In the genomic region with DNA sequence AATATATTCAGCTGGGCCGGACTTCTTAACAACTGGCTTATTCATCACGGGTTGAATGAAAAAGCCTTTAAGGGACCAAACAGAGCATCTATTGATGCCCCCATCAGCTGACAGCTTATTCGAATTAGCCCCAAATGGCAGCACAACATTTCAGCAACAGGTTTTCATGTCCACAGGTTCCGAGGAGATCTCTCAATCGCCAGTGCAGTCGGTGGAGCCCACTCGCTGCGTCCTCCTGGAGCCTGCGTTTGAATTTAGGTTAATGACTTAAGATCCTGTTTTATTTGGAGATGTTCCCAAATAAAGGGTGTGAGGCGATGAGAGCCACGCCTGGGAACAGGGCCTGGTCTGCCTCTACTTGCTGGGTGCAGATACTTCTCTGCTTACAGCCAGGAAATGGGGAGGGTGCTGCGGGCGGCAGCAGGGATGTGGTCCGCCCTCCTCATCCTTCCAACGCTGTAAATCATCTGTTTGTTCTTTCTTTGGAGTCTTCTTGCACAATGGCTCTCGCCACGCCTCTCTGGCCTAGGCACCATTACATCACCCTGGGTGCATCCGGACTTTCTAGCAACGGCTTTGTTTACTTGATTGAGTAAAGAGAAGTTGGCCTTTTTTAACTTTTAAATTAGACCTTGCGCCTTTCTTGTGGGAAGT, we compare ENCODE assay signal across 9 cellular contexts. TPM values are rescaled to one million over a fixed set of nuclear protein-coding genes. Genes with fewer than 3 reads are reported as not detected.
DNase-seq lines count a peak whose midpoint lies in the region; ATAC-seq and TF ChIP-seq lines count a peak whose summit lies in the region.
"Had no signal": no experiment of that assay in that cellular context is flagged by ENCODE, and none has a peak within 500 bp of the region (broad histone marks: within the 10 kb centered on the region; RNA-seq: fewer than 3 reads in every experiment).

No MANE protein-coding gene starts in this region.

- ATAC-seq in Right ventricle myocardium inferior = peak; percentile 99
- ATAC-seq in GM19397 (IDR thresholded peaks at IDR 0.05; ENCODE audit: unreplicated experiment) = no peak
- ATAC-seq in GM21528 (IDR thresholded peaks at IDR 0.05; ENCODE audit: low FRiP score, unreplicated experiment) = no peak

- H3K9me3 Mint-ChIP-seq in activated naive CD4-positive, alpha-beta T cell treated with anti-CD3 and anti-CD28 coated beads, Interleukin-2, amount 50 U/mL, for 24 hours = no peaks in the 10 kb centered on the region

- TF ChIP-seq CTCF in tibial artery (IDR thresholded peaks at IDR 0.05) = no peak

- peak overlapping the region; percentile 77 for H3K4me3 Mint-ChIP-seq in activated naive CD4-positive, alpha-beta T cell treated with anti-CD3 and anti-CD28 coated beads, Interleukin-2, amount 50 U/mL, for 24 hours

- H3K27ac ChIP-seq in tibial artery = peak overlapping the region; percentile 75 to 79
- H3K27ac ChIP-seq: SK-N-MC had no signal

- H3K4me1 Mint-ChIP-seq in activated naive CD4-positive, alpha-beta T cell treated with anti-CD3 and anti-CD28 coated beads, Interleukin-2, amount 50 U/mL, for 24 hours = peaks cover 44% of the 10 kb centered on the region

- DNase-seq in GOT3 (lab: John Stamatoyannopoulos, UW) (peak; percentile 60), SHP77 treated with DMSO at 0.1 percent for 48 hours (lab: John Stamatoyannopoulos, UW) (peak; percentile 72), Right ventricle myocardium inferior (ENCODE audit: missing footprints) (peak; percentile 95), pons (ENCODE audit: low spot score) (peak; percentile 99), tibial artery (peak; percentile 96 to 98)

- peaks cover 9 to 43% (median 31%) of the 10 kb centered on the region in 3 donors for H3K36me3 ChIP-seq in tibial artery

- H3K27ac Mint-ChIP-seq in activated naive CD4-positive, alpha-beta T cell treated with anti-CD3 and anti-CD28 coated beads, Interleukin-2, amount 50 U/mL, for 24 hours = peak overlapping the region; percentile 94

- no peaks in the 10 kb centered on the region for H3K27me3 ChIP-seq in tibial artery

- intact Hi-C loops in Right ventricle myocardium inferior (cut with DNase I) = loop anchor here (1.0 kb wide), 1 partner anchor 12 kb away; no protein-coding TSS in a partner anchor
- intact Hi-C loops in tibial artery (cut with DNase I; ENCODE audit: low total_unique reads) = no loop called here

- peaks cover 9% of the 10 kb centered on the region for H3K36me3 Mint-ChIP-seq in activated naive CD4-positive, alpha-beta T cell treated with anti-CD3 and anti-CD28 coated beads, Interleukin-2, amount 50 U/mL, for 24 hours

- H3K27me3 Mint-ChIP-seq in activated naive CD4-positive, alpha-beta T cell treated with anti-CD3 and anti-CD28 coated beads, Interleukin-2, amount 50 U/mL, for 24 hours = no peaks in the 10 kb centered on the region

- peak overlapping the region; percentile 8 to 20 for H3K4me3 ChIP-seq in tibial artery
- H3K4me3 ChIP-seq: SK-N-MC had no signal

- no peaks in the 10 kb centered on the region for H3K9me3 ChIP-seq in tibial artery

- peaks cover 0 to 19% (median 10%) of the 10 kb centered on the region in 4 donors for H3K4me1 ChIP-seq in tibial artery

RNA-seq across cellular contexts. Expression of gene NDE1, which starts 22.6 kb away (rescaled TPM):
- total RNA-seq in Right ventricle myocardium inferior = 19.2 TPM

RNA-seq across cellular contexts. Expression of gene MARF1, which starts 29.7 kb away (rescaled TPM):
- 48.4 TPM for total RNA-seq in Right ventricle myocardium inferior
